ENCODE assay signal across 14 cellular contexts in the genomic region with DNA sequence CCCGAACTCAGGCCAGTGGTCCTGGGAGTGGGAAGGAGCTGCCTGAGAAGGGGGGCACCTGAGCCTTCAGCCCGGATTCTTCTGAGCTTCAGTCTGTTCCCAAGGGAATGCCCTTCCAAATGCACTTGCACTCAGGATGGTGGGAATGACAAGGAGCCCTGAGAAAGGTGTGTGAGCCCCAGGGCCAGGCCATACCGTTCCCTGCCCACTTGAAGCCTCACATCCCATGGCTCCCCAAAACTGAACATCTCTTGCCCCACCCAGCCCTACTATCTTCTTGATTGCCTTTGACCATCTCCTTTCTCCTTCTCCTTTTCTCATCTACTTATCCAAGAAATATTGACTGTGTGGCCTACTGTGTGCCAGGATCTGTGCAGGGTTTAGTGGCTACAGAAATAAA.
DNase-seq lines count a peak whose midpoint lies in the region; ATAC-seq and TF ChIP-seq lines count a peak whose summit lies in the region.
"Had no signal": no experiment of that assay in that cellular context is flagged by ENCODE, and none has a peak within 500 bp of the region (broad histone marks: within the 10 kb centered on the region; RNA-seq: fewer than 3 reads in every experiment).

No MANE protein-coding gene starts in this region.

- peaks cover 2% of the 10 kb centered on the region for H3K36me3 Mint-ChIP-seq in activated naive CD4-positive, alpha-beta T cell treated with anti-CD3 and anti-CD28 coated beads, Interleukin-2, amount 50 U/mL, for 24 hours
- no peaks in the 10 kb centered on the region for H3K36me3 Mint-ChIP-seq in activated naive CD4-positive, alpha-beta T cell treated with anti-CD3 and anti-CD28 coated beads for 36 hours (ENCODE audit: low read depth)
- H3K36me3 Mint-ChIP-seq: CD4-positive, CD25-positive, alpha-beta regulatory T cell had no signal

- H3K27me3 ChIP-seq in WERI-Rb-1 (ENCODE audit: insufficient read depth, low read depth, severe bottlenecking) = no peaks in the 10 kb centered on the region

- no peak overlapping the region for H3K4me3 ChIP-seq in WERI-Rb-1 (ENCODE audit: low read depth, low read length)
- H3K4me3 ChIP-seq: BLaER1 treated with 17β-estradiol and CSF1 and Interleukin-3, amounts not matched to agents 10 nM and 100 nM; HAP-1 had no signal

- no peaks in the 10 kb centered on the region for H3K36me3 ChIP-seq in WERI-Rb-1
- H3K36me3 ChIP-seq: BLaER1 treated with 17β-estradiol and CSF1 and Interleukin-3, amounts not matched to agents 10 nM and 100 nM; HAP-1 had no signal

- H3K27ac Mint-ChIP-seq in activated naive CD4-positive, alpha-beta T cell treated with anti-CD3 and anti-CD28 coated beads, Interleukin-2, amount 50 U/mL, for 24 hours = peak overlapping the region; percentile 60
- H3K27ac Mint-ChIP-seq in activated naive CD4-positive, alpha-beta T cell treated with anti-CD3 and anti-CD28 coated beads for 36 hours = no peak overlapping the region
- H3K27ac Mint-ChIP-seq: CD4-positive, CD25-positive, alpha-beta regulatory T cell had no signal

- TF ChIP-seq CTCF in WERI-Rb-1 (IDR thresholded peaks at IDR 0.05; ENCODE audit: low read depth, low read length) = no peak

- H3K27me3 Mint-ChIP-seq in activated naive CD4-positive, alpha-beta T cell treated with anti-CD3 and anti-CD28 coated beads, Interleukin-2, amount 50 U/mL, for 24 hours = peaks cover 67% of the 10 kb centered on the region
- peaks cover 86% of the 10 kb centered on the region for H3K27me3 Mint-ChIP-seq in activated naive CD4-positive, alpha-beta T cell treated with anti-CD3 and anti-CD28 coated beads for 36 hours (ENCODE audit: low read depth)

- no peak for ATAC-seq in HG02678 (IDR thresholded peaks at IDR 0.05; ENCODE audit: unreplicated experiment)
- ATAC-seq: HepG2 had no signal

- peaks cover 4% of the 10 kb centered on the region for H3K9me3 Mint-ChIP-seq in activated naive CD4-positive, alpha-beta T cell treated with anti-CD3 and anti-CD28 coated beads, Interleukin-2, amount 50 U/mL, for 24 hours
- no peaks in the 10 kb centered on the region for H3K9me3 Mint-ChIP-seq in activated naive CD4-positive, alpha-beta T cell treated with anti-CD3 and anti-CD28 coated beads for 36 hours

- H3K9me3 ChIP-seq in WERI-Rb-1 (ENCODE audit: severe bottlenecking) = no peaks in the 10 kb centered on the region
- H3K9me3 ChIP-seq: BLaER1 treated with 17β-estradiol and CSF1 and Interleukin-3, amounts not matched to agents 10 nM and 100 nM; HAP-1 had no signal

- peak overlapping the region; percentile 44 for H3K27ac ChIP-seq in WERI-Rb-1
- H3K27ac ChIP-seq: BLaER1 treated with 17β-estradiol and CSF1 and Interleukin-3, amounts not matched to agents 10 nM and 100 nM had no signal

- DNase-seq in activated naive CD4-positive, alpha-beta T cell treated with anti-CD3 and anti-CD28 coated beads for 36 hours = no peak
- no peak for DNase-seq in WERI-Rb-1
- DNase-seq in posterior vena cava (ENCODE audit: low spot score) = peak; percentile 53
- no peak for DNase-seq in NCI-H1105 (lab: John Stamatoyannopoulos, UW)
- no peak for DNase-seq in NCI-H2081 (lab: John Stamatoyannopoulos, UW)
- DNase-seq: ACHN; Calu3; CD4-positive, CD25-positive, alpha-beta regulatory T cell; DMS 273 treated with DMSO at 0.1 percent for 48 hours had no signal

- intact Hi-C loops in activated naive CD4-positive, alpha-beta T cell treated with anti-CD3 and anti-CD28 coated beads for 36 hours (cut with micrococcal nuclease) = no loop called here
- intact Hi-C loops in posterior vena cava (cut with DNase I) = no loop called here

- H3K4me3 Mint-ChIP-seq in activated naive CD4-positive, alpha-beta T cell treated with anti-CD3 and anti-CD28 coated beads, Interleukin-2, amount 50 U/mL, for 24 hours = no peak overlapping the region
- no peak overlapping the region for H3K4me3 Mint-ChIP-seq in activated naive CD4-positive, alpha-beta T cell treated with anti-CD3 and anti-CD28 coated beads for 36 hours
- H3K4me3 Mint-ChIP-seq: CD4-positive, CD25-positive, alpha-beta regulatory T cell had no signal

- CTCF ChIA-PET in activated naive CD4-positive, alpha-beta T cell treated with anti-CD3 and anti-CD28 coated beads for 36 hours (lab: Charles Lee) = no interaction called here

- peaks cover 29% of the 10 kb centered on the region for H3K4me1 Mint-ChIP-seq in activated naive CD4-positive, alpha-beta T cell treated with anti-CD3 and anti-CD28 coated beads, Interleukin-2, amount 50 U/mL, for 24 hours
- peaks cover 21% of the 10 kb centered on the region for H3K4me1 Mint-ChIP-seq in activated naive CD4-positive, alpha-beta T cell treated with anti-CD3 and anti-CD28 coated beads for 36 hours (ENCODE audit: low read depth)
